ENCODE assay signal across 9 cellular contexts in genomic region chr3:44974406-44974805, GRCh38. TPM values are rescaled to one million over a fixed set of nuclear protein-coding genes. Genes with fewer than 3 reads are reported as not detected.
DNase-seq lines count a peak whose midpoint lies in the region; ATAC-seq and TF ChIP-seq lines count a peak whose summit lies in the region.
"Had no signal": no experiment of that assay in that cellular context is flagged by ENCODE, and none has a peak within 500 bp of the region (broad histone marks: within the 10 kb centered on the region; RNA-seq: fewer than 3 reads in every experiment).

No MANE protein-coding gene starts in this region.

- H3K36me3 ChIP-seq in HAP-1 (replicated peaks): peaks cover 3% of the 10 kb centered on the region; the same call in 1 of the 2 replicates
- no peaks in the 10 kb centered on the region; the same call in 1 of the 2 replicates for H3K36me3 ChIP-seq in SK-N-MC (ENCODE audit: insufficient read depth, low read length)
- peaks cover 1% of the 10 kb centered on the region for H3K36me3 ChIP-seq in fibroblast of lung (ENCODE audit: control insufficient read depth, insufficient read depth, low read length)
- H3K36me3 ChIP-seq in psoas muscle (ENCODE audit: insufficient read depth in 1 of 2, low read depth in 1 of 2): peaks cover 0 to 9% of the 10 kb centered on the region in 2 donors

- no peak overlapping the region for H2AFZ ChIP-seq in fibroblast of lung (ENCODE audit: low read length)

- H3K9me3 ChIP-seq in HAP-1 (no peaks in the 10 kb centered on the region), SK-N-MC (ENCODE audit: low read depth, low read length) (no peaks in the 10 kb centered on the region), fibroblast of lung (ENCODE audit: control insufficient read depth, insufficient read depth, low read depth, low read length) (no peaks in the 10 kb centered on the region), psoas muscle (no peaks in the 10 kb centered on the region)

- in situ Hi-C loops in HAP-1 (cut with MboI; ENCODE audit: low sequenced_read_pairs): no loop called here

- peaks cover 6% of the 10 kb centered on the region for H3K4me1 ChIP-seq in HAP-1
- H3K4me1 ChIP-seq in fibroblast of lung (ENCODE audit: control insufficient read depth, extremely low read depth, insufficient read depth, low read length): peaks cover 8% of the 10 kb centered on the region
- H3K4me1 ChIP-seq in psoas muscle: peaks cover 35% of the 10 kb centered on the region

- H3K27ac ChIP-seq in SK-N-MC: no peak overlapping the region
- H3K27ac ChIP-seq in fibroblast of lung (ENCODE audit: insufficient read depth, low read length): no peak overlapping the region
- H3K27ac ChIP-seq in psoas muscle: no peak overlapping the region

- no peak for ATAC-seq in psoas muscle
- no peak for ATAC-seq in HG03280 (IDR thresholded peaks at IDR 0.05; ENCODE audit: unreplicated experiment)
- ATAC-seq in HG03439 (IDR thresholded peaks at IDR 0.05; ENCODE audit: unreplicated experiment): no peak
- ATAC-seq in HG03378 (IDR thresholded peaks at IDR 0.05; ENCODE audit: unreplicated experiment): no peak

- peaks cover 69% of the 10 kb centered on the region for H3K79me2 ChIP-seq in fibroblast of lung (ENCODE audit: control insufficient read depth, insufficient read depth, low read length)

- no peak for DNase-seq in HAP-1 (ENCODE audit: low spot score in 2 of 2)
- no peak for DNase-seq in SK-N-MC (ENCODE audit: low read depth, low spot score)
- DNase-seq in fibroblast of lung (ENCODE audit: low read depth in 2 of 2): no peak
- no peak for DNase-seq in psoas muscle
- no peak for DNase-seq in epidermal melanocyte (ENCODE audit: insufficient read length, low spot score)

- 78 to 87% (median 81%) methylated on average over 4 of the region's 4 CpGs for WGBS in psoas muscle, 3 donors

- H3K4me3 ChIP-seq in HAP-1: peak overlapping the region; percentile 99; the same call in 1 of the 2 replicates
- H3K4me3 ChIP-seq in SK-N-MC: peak overlapping the region; percentile 87
- peak overlapping the region; percentile 61 to 92 (median 76) for H3K4me3 ChIP-seq in fibroblast of lung (replicated peaks in 1 of 4; ENCODE audit: control extremely low read depth in 1 of 4, insufficient read depth in 1 of 4, low read depth in 3 of 4, low read length in 4 of 4)
- peak overlapping the region; percentile 96 for H3K4me3 ChIP-seq in psoas muscle

- H3K9ac ChIP-seq in SK-N-MC (ENCODE audit: insufficient read length) (no peak overlapping the region), fibroblast of lung (ENCODE audit: insufficient read depth, low read length) (no peak overlapping the region)

- H3K4me2 ChIP-seq in fibroblast of lung (ENCODE audit: extremely low read depth, insufficient read depth, low read length): peak overlapping the region; percentile 55

- TF ChIP-seq CTCF in fibroblast of lung (conservative IDR thresholded peaks at IDR 0.05 in 1 of 2, IDR thresholded peaks at IDR 0.05 in 1 of 2; ENCODE audit: low read depth in 1 of 2, low read length in 2 of 2) (no peak), psoas muscle (IDR thresholded peaks at IDR 0.05) (no peak)

- no peaks in the 10 kb centered on the region for H4K20me1 ChIP-seq in fibroblast of lung (ENCODE audit: control insufficient read depth, extremely low read depth, insufficient read depth, low read length)

- H3K27me3 ChIP-seq in HAP-1 (ENCODE audit: low read depth) (no peaks in the 10 kb centered on the region), fibroblast of lung (ENCODE audit: control insufficient read depth, insufficient read depth, low read length) (no peaks in the 10 kb centered on the region), psoas muscle (ENCODE audit: insufficient read depth in 3 of 3, low read length in 2 of 3) (no peaks in the 10 kb centered on the region)

- intact Hi-C loops in psoas muscle (cut with DNase I): no loop called here

RNA-seq across cellular contexts. Expression of gene ZDHHC3, which starts 1.6 kb away (rescaled TPM):
- 37.8 and 53.2 TPM in 2 replicates for total RNA-seq in fibroblast of lung
- polyA plus RNA-seq in fibroblast of lung: 126 and 155 TPM in 2 replicates
- 67.6 and 74.7 TPM in 2 replicates for polyA plus RNA-seq in fibroblast of lung (2012)
- 352 and 406 TPM in 2 replicates for polyA minus RNA-seq in fibroblast of lung (ENCODE audit: low replicate concordance)
- total RNA-seq in psoas muscle: 10 to 100 TPM; 22.2 to 58.3 (median 40.6) TPM
- 10 to 100 TPM; 32.3 to 51.1 (median 40.8) TPM for polyA plus RNA-seq in psoas muscle

RNA-seq across cellular contexts. Expression of gene EXOSC7, which starts 1.6 kb away (rescaled TPM):
- total RNA-seq in fibroblast of lung (36.7 and 58.8 TPM in 2 replicates), psoas muscle (10 to 100 TPM; 27.8 to 54.8 (median 46.3) TPM)
- polyA plus RNA-seq in fibroblast of lung (72.1 and 72.5 TPM in 2 replicates), psoas muscle (10 to 100 TPM; 28.4 to 39.4 (median 36.3) TPM)
- 58.8 and 65.4 TPM in 2 replicates for polyA plus RNA-seq in fibroblast of lung (2012)
- 9.8 and 57.0 TPM in 2 replicates for polyA minus RNA-seq in fibroblast of lung (ENCODE audit: low replicate concordance)

RNA-seq across cellular contexts. Expression of gene CLEC3B, which starts 51.7 kb away (rescaled TPM):
- 20.0 and 56.3 TPM in 2 replicates for total RNA-seq in fibroblast of lung
- 49.2 and 87.2 TPM in 2 replicates for polyA plus RNA-seq in fibroblast of lung
- polyA plus RNA-seq in fibroblast of lung (2012): 93.0 and 161 TPM in 2 replicates
- polyA minus RNA-seq in fibroblast of lung (ENCODE audit: low replicate concordance): 15.2 and 32.2 TPM in 2 replicates
- 10 to 100 TPM; 10.3 to 41.7 (median 16.5) TPM for total RNA-seq in psoas muscle
- polyA plus RNA-seq in psoas muscle: 10 to 100 TPM; 24.6 to 29.6 (median 26.7) TPM
- total RNA-seq: SK-MEL-5 had no signal
